In the genomic region with DNA sequence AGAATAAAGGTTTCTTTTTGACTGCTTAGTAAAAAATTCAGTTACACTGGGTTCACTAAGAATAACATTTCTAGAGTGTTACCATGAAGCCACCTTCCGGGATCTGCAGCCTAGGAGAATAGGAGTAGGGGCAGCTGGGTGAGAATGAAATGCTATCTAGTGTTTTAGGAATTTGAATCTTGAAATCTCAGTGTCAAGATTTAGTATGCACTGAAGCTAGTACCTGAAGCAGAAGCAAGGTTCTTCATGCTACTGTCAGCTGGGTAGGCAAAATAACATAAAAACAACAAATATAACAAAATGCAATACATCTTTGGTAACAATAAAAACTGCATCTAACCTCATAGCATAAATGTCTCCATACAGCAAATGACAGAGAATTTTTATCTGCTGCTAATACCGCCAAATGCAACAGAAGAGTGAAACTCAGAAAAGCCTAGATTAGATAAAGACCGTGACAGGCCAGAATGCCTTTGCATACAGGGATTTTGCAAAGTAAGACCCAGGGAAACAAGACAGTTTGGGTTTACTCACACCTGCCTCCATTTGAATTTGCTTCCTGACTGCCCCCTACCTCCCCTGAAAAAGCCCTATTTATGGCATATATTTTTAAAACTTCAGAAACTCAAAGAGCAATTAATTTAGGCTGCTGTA, we compare ENCODE assay signal across 24 cellular contexts.
DNase-seq lines count a peak whose midpoint lies in the region; ATAC-seq and TF ChIP-seq lines count a peak whose summit lies in the region.
"Had no signal": no experiment of that assay in that cellular context is flagged by ENCODE, and none has a peak within 500 bp of the region (broad histone marks: within the 10 kb centered on the region; RNA-seq: fewer than 3 reads in every experiment).

No MANE protein-coding gene starts in this region.

- H3K4me1 ChIP-seq in DOHH2 (ENCODE audit: control insufficient read depth, low read length) (peaks cover 17% of the 10 kb centered on the region), MM.1S (ENCODE audit: low read length) (peaks cover 23% of the 10 kb centered on the region)
- H3K4me1 ChIP-seq: prostate gland had no signal

- H3K27me3 ChIP-seq in DOHH2 (ENCODE audit: control insufficient read depth, low read length) (no peaks in the 10 kb centered on the region), MM.1S (replicated peaks; ENCODE audit: insufficient read depth, low read length) (no peaks in the 10 kb centered on the region)
- H3K27me3 ChIP-seq: dorsolateral prefrontal cortex had no signal

- no peaks in the 10 kb centered on the region for H3K9me3 ChIP-seq in DOHH2 (ENCODE audit: control insufficient read depth, insufficient read depth, low read length)
- no peaks in the 10 kb centered on the region for H3K9me3 ChIP-seq in MM.1S (replicated peaks; ENCODE audit: insufficient read depth, low read length)
- H3K9me3 ChIP-seq: A549, HAP-1, prostate gland had no signal

- H4K20me1 ChIP-seq in DOHH2 (ENCODE audit: control insufficient read depth, insufficient read depth, low read depth, low read length) (no peaks in the 10 kb centered on the region), MM.1S (ENCODE audit: insufficient read depth, low read length) (no peaks in the 10 kb centered on the region)

- no peaks in the 10 kb centered on the region for H3K79me2 ChIP-seq in DOHH2 (ENCODE audit: control insufficient read depth, low read length)
- no peaks in the 10 kb centered on the region for H3K79me2 ChIP-seq in MM.1S (ENCODE audit: low read length)

- peak overlapping the region; percentile 30 for H3K4me2 ChIP-seq in DOHH2 (ENCODE audit: low read length)
- H3K4me2 ChIP-seq in MM.1S (ENCODE audit: low read depth, low read length), result peak overlapping the region; percentile 55
- H3K4me2 ChIP-seq: A549 had no signal

- no peak for TF ChIP-seq POLR2A in erythroblast (IDR thresholded peaks at IDR 0.05; ENCODE audit: low read length)

- TF ChIP-seq CTCF in DOHH2 (IDR thresholded peaks at IDR 0.05; ENCODE audit: low read depth, low read length, poor library complexity, severe bottlenecking), result no peak
- no peak for TF ChIP-seq CTCF in MM.1S (IDR thresholded peaks at IDR 0.05; ENCODE audit: low read length)

- H3K4me3 ChIP-seq in DOHH2 (ENCODE audit: low read length), result peak overlapping the region; percentile 27; the same call in 1 of the 2 replicates
- peak overlapping the region; percentile 6; the same call in 1 of the 2 replicates for H3K4me3 ChIP-seq in MM.1S (ENCODE audit: low read length)
- H3K4me3 ChIP-seq: A549, dorsolateral prefrontal cortex, HAP-1, lung, prostate gland had no signal

- H3K9me2 ChIP-seq in DOHH2 (replicated peaks; ENCODE audit: control insufficient read depth, low read length), result no peaks in the 10 kb centered on the region
- H3K9me2 ChIP-seq in MM.1S (replicated peaks; ENCODE audit: insufficient read depth, low read length), result no peaks in the 10 kb centered on the region

- H3K9ac ChIP-seq in MM.1S (ENCODE audit: low read length), result peak overlapping the region; percentile 1; the same call in 1 of the 2 replicates

- no peaks in the 10 kb centered on the region for H3K36me3 ChIP-seq in DOHH2 (ENCODE audit: control insufficient read depth, low read length)
- no peaks in the 10 kb centered on the region for H3K36me3 ChIP-seq in MM.1S (replicated peaks; ENCODE audit: insufficient read depth, low read length)
- H3K36me3 ChIP-seq: HAP-1, prostate gland had no signal

- H3F3A ChIP-seq in DOHH2 (ENCODE audit: control insufficient read depth, insufficient read depth), result no peaks in the 10 kb centered on the region
- H3F3A ChIP-seq in MM.1S (ENCODE audit: insufficient read depth, low read length), result peaks cover 11% of the 10 kb centered on the region

- peak overlapping the region; percentile 5 for H2AFZ ChIP-seq in MM.1S (ENCODE audit: low read length)

- H3K27ac ChIP-seq in DOHH2 (ENCODE audit: low read depth, low read length) (no peak overlapping the region), MM.1S (ENCODE audit: low read length) (peak overlapping the region; percentile 48; the same call in 1 of the 2 replicates)
- H3K27ac ChIP-seq: A549, dorsolateral prefrontal cortex, prostate gland had no signal

- DNase-seq in MM.1S (peak; percentile 33), erythroblast (lab: John Stamatoyannopoulos, UW) (peak; percentile 12 to 35), RPMI8226 (no peak), NCI-H2107 treated with DMSO at 0.1 percent for 48 hours (lab: John Stamatoyannopoulos, UW; ENCODE audit: unreplicated experiment) (no peak), NCI-H2227 treated with DMSO at 0.1 percent for 48 hours (lab: John Stamatoyannopoulos, UW) (no peak)
- DNase-seq: activated CD4-positive, alpha-beta T cell treated with anti-CD3 and anti-CD28 coated beads, Interleukin-2, amount 50 U/mL, for 48 hours; activated CD8-positive, alpha-beta memory T cell treated with anti-CD3 and anti-CD28 coated beads, Interleukin-2, amount 50 U/mL, for 4 hours; activated naive CD8-positive, alpha-beta T cell treated with anti-CD3 and anti-CD28 coated beads for 36 hours; CD8-positive, alpha-beta memory T cell; DMS153; dorsolateral prefrontal cortex; KBM-7; kidney glomerular epithelial cell; NCI-H146; stimulated activated CD4-positive, alpha-beta T cell treated with anti-CD3 and anti-CD28 coated beads, Interleukin-15, amount 100 ng/mL, for 24 hours; T1000 had no signal

- ATAC-seq in GM21529 (IDR thresholded peaks at IDR 0.05; ENCODE audit: unreplicated experiment) (peak; percentile 42), HG03342 (IDR thresholded peaks at IDR 0.05; ENCODE audit: unreplicated experiment) (no peak)
- ATAC-seq: A549; activated T-helper 17 cell treated with anti-CD3 and anti-CD28 coated beads, Interleukin-2, amount 50 U/mL, for 72 hours had no signal

Comparison
In these comparisons a context has a peak if more than half of its experiments do, and no peak if none do; other contexts are left out.
1. DNase-seq: peak in MM.1S (single experiment) and erythroblast (2 of 2); none in RPMI8226 (single experiment), NCI-H2107 treated with DMSO at 0.1 percent for 48 hours (single experiment) and NCI-H2227 treated with DMSO at 0.1 percent for 48 hours (single experiment).